In genomic region chr3:48514431-48515227, GRCh38 we compare ENCODE assay signal across 21 cellular contexts. TPM values are rescaled to one million over a fixed set of nuclear protein-coding genes. Genes with fewer than 3 reads are reported as not detected.
DNase-seq lines count a peak whose midpoint lies in the region; ATAC-seq and TF ChIP-seq lines count a peak whose summit lies in the region.
"Had no signal": no experiment of that assay in that cellular context is flagged by ENCODE, and none has a peak within 500 bp of the region (broad histone marks: within the 10 kb centered on the region; RNA-seq: fewer than 3 reads in every experiment).

No MANE protein-coding gene starts in this region.

- H3K27me3 Mint-ChIP-seq in CD4-positive, alpha-beta T cell = no peaks in the 10 kb centered on the region
- H3K27me3 Mint-ChIP-seq in activated CD4-positive, alpha-beta memory T cell treated with anti-CD3 and anti-CD28 coated beads for 36 hours = no peaks in the 10 kb centered on the region
- H3K27me3 Mint-ChIP-seq in effector memory CD8-positive, alpha-beta T cell = peaks cover 8% of the 10 kb centered on the region in 2 donors

- POLR2A ChIA-PET in CD4-positive, alpha-beta T cell (lab: Charles Lee) = interaction anchor here (0.5 to 2.3 kb wide), 10 partner anchors 8 to 214 kb away, joined by 3 to 11 read pairs (median 4); partner anchors contain the start of genes ATRIP, CCDC51, SHISA5 and TMA7
- POLR2A ChIA-PET in activated CD4-positive, alpha-beta memory T cell treated with anti-CD3 and anti-CD28 coated beads for 36 hours (lab: Charles Lee) = interaction anchor here (1.3 to 1.4 kb wide), 2 partner anchors 10 to 42 kb away, joined by 4 read pairs; partner anchors contain the start of gene SHISA5

- no peak overlapping the region for H3K4me3 ChIP-seq in GM12865 (ENCODE audit: low read depth, low read length)
- H3K4me3 ChIP-seq: body of pancreas, mucosa of descending colon, sigmoid colon, tibial nerve had no signal

- peak overlapping the region; percentile 29 for H3K27ac ChIP-seq in CD4-positive, alpha-beta T cell (ENCODE audit: low read depth, low read length)
- H3K27ac ChIP-seq: body of pancreas, sigmoid colon, tibial nerve had no signal

- intact Hi-C loops in CD4-positive, alpha-beta T cell (cut with DNase I, micrococcal nuclease) = no loop called here
- intact Hi-C loops in activated CD4-positive, alpha-beta memory T cell treated with anti-CD3 and anti-CD28 coated beads for 36 hours (cut with micrococcal nuclease) = loop anchor here (1.0 kb wide), 1 partner anchor 7 kb away; no protein-coding TSS in a partner anchor

- no peaks in the 10 kb centered on the region for H3K36me3 Mint-ChIP-seq in CD4-positive, alpha-beta T cell (ENCODE audit: low read depth)
- no peaks in the 10 kb centered on the region for H3K36me3 Mint-ChIP-seq in activated CD4-positive, alpha-beta memory T cell treated with anti-CD3 and anti-CD28 coated beads for 36 hours
- H3K36me3 Mint-ChIP-seq in effector memory CD8-positive, alpha-beta T cell (ENCODE audit: insufficient read depth) = peaks cover 5% of the 10 kb centered on the region

- peak in 4 of 10 experiments; percentile 17 to 24 (median 20) for DNase-seq in CD4-positive, alpha-beta T cell
- peak; percentile 53 for DNase-seq in GM12865 (ENCODE audit: low read depth)
- DNase-seq in activated CD4-positive, alpha-beta memory T cell treated with anti-CD3 and anti-CD28 coated beads for 36 hours = peak; percentile 51
- DNase-seq in effector memory CD8-positive, alpha-beta T cell = no peak
- no peak for DNase-seq in T-helper 9 cell
- DNase-seq in NCI-H226 = no peak
- DNase-seq in NCI-H2227 treated with DMSO at 0.1 percent for 48 hours (lab: John Stamatoyannopoulos, UW) = no peak
- DNase-seq: body of pancreas; C1 segment of cervical spinal cord; DMS79 treated with DMSO at 0.1 percent for 48 hours; H7; mucosa of descending colon; NCI-H748 treated with DMSO at 0.1 percent for 48 hours; occipital lobe; sigmoid colon; stimulated activated CD4-positive, alpha-beta T cell treated with anti-CD3 and anti-CD28 coated beads, Interleukin-2, amount 100 ng/mL, for 48 hours; SW 1271 had no signal

- no peaks in the 10 kb centered on the region for H3K9me3 Mint-ChIP-seq in CD4-positive, alpha-beta T cell
- no peaks in the 10 kb centered on the region for H3K9me3 Mint-ChIP-seq in activated CD4-positive, alpha-beta memory T cell treated with anti-CD3 and anti-CD28 coated beads for 36 hours
- H3K9me3 Mint-ChIP-seq in effector memory CD8-positive, alpha-beta T cell = no peaks in the 10 kb centered on the region

- ATAC-seq in CD4-positive, alpha-beta T cell (ENCODE audit: poor library complexity) = peak; percentile 55
- ATAC-seq in effector memory CD8-positive, alpha-beta T cell (replicated peaks) = peak; percentile 79
- ATAC-seq in GM19463 (IDR thresholded peaks at IDR 0.05; ENCODE audit: unreplicated experiment) = no peak
- ATAC-seq: body of pancreas, esophagus mucosa, mucosa of descending colon had no signal

- CTCF ChIA-PET in CD4-positive, alpha-beta T cell (lab: Charles Lee) = interaction anchor here (0.5 to 1.7 kb wide), 3 partner anchors 13 to 79 kb away, joined by 3 to 4 read pairs (median 3); no protein-coding TSS in a partner anchor
- CTCF ChIA-PET in activated CD4-positive, alpha-beta memory T cell treated with anti-CD3 and anti-CD28 coated beads for 36 hours (lab: Charles Lee) = interaction anchor here (0.5 to 2.0 kb wide), 4 partner anchors 35 to 321 kb away, joined by 3 to 12 read pairs (median 4); no protein-coding TSS in a partner anchor

- no peaks in the 10 kb centered on the region for H3K9me3 ChIP-seq in CD4-positive, alpha-beta T cell (ENCODE audit: control insufficient read depth, low read length)
- H3K9me3 ChIP-seq: body of pancreas, mucosa of descending colon, sigmoid colon, tibial nerve had no signal

- peaks cover 79% of the 10 kb centered on the region for H3K4me1 Mint-ChIP-seq in CD4-positive, alpha-beta T cell (ENCODE audit: low read depth)
- H3K4me1 Mint-ChIP-seq in activated CD4-positive, alpha-beta memory T cell treated with anti-CD3 and anti-CD28 coated beads for 36 hours (ENCODE audit: low read depth) = peaks cover 59% of the 10 kb centered on the region
- H3K4me1 Mint-ChIP-seq in effector memory CD8-positive, alpha-beta T cell (ENCODE audit: low read depth in 2 of 2) = peaks cover 29 to 36% of the 10 kb centered on the region in 2 donors

- TF ChIP-seq CTCF in CD4-positive, alpha-beta T cell (IDR thresholded peaks at IDR 0.05) = no peak
- no peak for TF ChIP-seq CTCF in GM12865 (IDR thresholded peaks at IDR 0.05; ENCODE audit: insufficient read depth, low read depth, low read length, missing control alignments)

- H3K27me3 ChIP-seq in CD4-positive, alpha-beta T cell (ENCODE audit: control insufficient read depth, insufficient read depth, low read length) = no peaks in the 10 kb centered on the region
- H3K27me3 ChIP-seq: body of pancreas, sigmoid colon, tibial nerve had no signal

- peak overlapping the region; percentile 82 for H3K4me3 Mint-ChIP-seq in CD4-positive, alpha-beta T cell
- no peak overlapping the region for H3K4me3 Mint-ChIP-seq in activated CD4-positive, alpha-beta memory T cell treated with anti-CD3 and anti-CD28 coated beads for 36 hours
- peak overlapping the region; percentile 27 to 44 for H3K4me3 Mint-ChIP-seq in effector memory CD8-positive, alpha-beta T cell

- peak overlapping the region; percentile 80 for H3K27ac Mint-ChIP-seq in CD4-positive, alpha-beta T cell
- peak overlapping the region; percentile 28 for H3K27ac Mint-ChIP-seq in activated CD4-positive, alpha-beta memory T cell treated with anti-CD3 and anti-CD28 coated beads for 36 hours
- peak overlapping the region in 1 of 2 donors; percentile 22 for H3K27ac Mint-ChIP-seq in effector memory CD8-positive, alpha-beta T cell

RNA-seq across cellular contexts. Expression of gene SHISA5, which starts 10.7 kb away (rescaled TPM):
- total RNA-seq in CD4-positive, alpha-beta T cell = 100 to 1,000 TPM; 102 to 109 TPM
- 10 to 100 TPM; 88.9 to 93.1 TPM for total RNA-seq in activated CD4-positive, alpha-beta memory T cell treated with anti-CD3 and anti-CD28 coated beads for 36 hours

RNA-seq across cellular contexts. Expression of gene PFKFB4, which starts 42.0 kb away (rescaled TPM):
- total RNA-seq in CD4-positive, alpha-beta T cell = 1 to 10 TPM in 1 of 2 experiments, under 1 TPM in 1; 0.98 to 2.5 TPM
- 10 to 100 TPM; 19.4 to 22.4 TPM for total RNA-seq in activated CD4-positive, alpha-beta memory T cell treated with anti-CD3 and anti-CD28 coated beads for 36 hours

RNA-seq across cellular contexts. Expression of gene UCN2, which starts 49.0 kb away (rescaled TPM):
- not detected for total RNA-seq in CD4-positive, alpha-beta T cell
- not detected for total RNA-seq in activated CD4-positive, alpha-beta memory T cell treated with anti-CD3 and anti-CD28 coated beads for 36 hours
- total RNA-seq: body of pancreas, dermis microvascular lymphatic vessel endothelial cell, occipital lobe, sigmoid colon had no signal

Comparison
In these comparisons a context has a peak if more than half of its experiments do, and no peak if none do; other contexts are left out.
1. DNase-seq: peak in GM12865 (single experiment) and activated CD4-positive, alpha-beta memory T cell treated with anti-CD3 and anti-CD28 coated beads for 36 hours (single experiment); none in effector memory CD8-positive, alpha-beta T cell (0 of 3), T-helper 9 cell (single experiment), NCI-H226 (single experiment) and NCI-H2227 treated with DMSO at 0.1 percent for 48 hours (single experiment).
2. RNA of gene PFKFB4, which starts 42.0 kb away (total RNA-seq): 19.4 to 22.4 TPM in activated CD4-positive, alpha-beta memory T cell treated with anti-CD3 and anti-CD28 coated beads for 36 hours; 0.98 to 2.5 TPM in CD4-positive, alpha-beta T cell; every median in the first group is over 4 times any median in the second.